14 cellular contexts compared by ENCODE assay signal in the genomic region with DNA sequence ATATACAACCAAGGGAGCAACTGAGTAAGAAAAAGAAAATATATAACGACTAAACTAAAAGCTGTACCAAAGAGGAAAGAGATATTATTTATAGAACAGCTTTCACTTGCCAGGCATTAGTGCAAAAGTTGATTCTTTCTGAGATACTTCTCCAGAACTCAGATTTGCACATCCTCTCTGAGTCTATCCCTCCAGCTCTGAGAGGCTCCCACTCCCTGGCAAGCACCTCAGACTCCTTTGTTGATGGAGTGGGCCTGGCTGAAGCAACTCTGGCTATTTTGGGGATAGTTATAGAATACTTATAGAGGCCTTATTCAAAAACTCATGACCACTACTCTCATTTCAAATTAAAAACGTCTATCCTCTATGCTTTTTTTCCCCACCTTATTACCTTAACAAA.
A peak's percentile ranks its signal among the peaks of the same experiment; 100 is the strongest.
DNase-seq lines count a peak whose midpoint lies in the region; ATAC-seq, FAIRE-seq and TF ChIP-seq lines count a peak whose summit lies in the region.
"Had no signal": no experiment of that assay in that cellular context is flagged by ENCODE, and none has a peak within 500 bp of the region (broad histone marks: within the 10 kb centered on the region; RNA-seq: fewer than 3 reads in every experiment).

No MANE protein-coding gene starts in this region.

- H3K4me1 ChIP-seq in A549, result peaks cover 31% of the 10 kb centered on the region
- H3K4me1 ChIP-seq in RWPE2 (ENCODE audit: insufficient read depth, poor library complexity, severe bottlenecking), result peaks cover 10% of the 10 kb centered on the region
- H3K4me1 ChIP-seq in gastroesophageal sphincter, result peaks cover 24 to 96% (median 50%) of the 10 kb centered on the region in 3 donors
- peaks cover 3% of the 10 kb centered on the region for H3K4me1 ChIP-seq in prostate gland (replicated peaks)

- ATAC-seq in A549, result no peak
- ATAC-seq in RWPE2 (ENCODE audit: low read depth), result no peak
- ATAC-seq in gastroesophageal sphincter, result peak; percentile 26
- ATAC-seq: activated CD4-positive, alpha-beta T cell treated with anti-CD3 and anti-CD28 coated beads for 36 hours; GM23338; stimulated activated naive CD8-positive, alpha-beta T cell treated with anti-CD3 and anti-CD28 coated beads, Interleukin-15, amount 100 ng/mL, for 72 hours had no signal

- H3K27ac ChIP-seq in A549, result peak overlapping the region; percentile 39 to 59; a peak in 5 of 6 replicates
- peak overlapping the region; percentile 37 for H3K27ac ChIP-seq in RWPE2 (ENCODE audit: poor library complexity, severe bottlenecking)
- peak overlapping the region; percentile 82 to 91 (median 84) for H3K27ac ChIP-seq in gastroesophageal sphincter
- peak overlapping the region; percentile 29 to 56 for H3K27ac ChIP-seq in prostate gland
- no peak overlapping the region for H3K27ac ChIP-seq in WERI-Rb-1

- POLR2A ChIA-PET in A549 (lab: Yijun Ruan, JAX), result no interaction called here
- POLR2A ChIA-PET in HEK293T (lab: Yijun Ruan, JAX), result no interaction called here

- H3K36me3 ChIP-seq in RWPE2 (ENCODE audit: low read depth) (no peaks in the 10 kb centered on the region), gastroesophageal sphincter (no peaks in the 10 kb centered on the region), prostate gland (no peaks in the 10 kb centered on the region), WERI-Rb-1 (no peaks in the 10 kb centered on the region)

- TF ChIP-seq EP300 in A549 (IDR thresholded peaks at IDR 0.05), result no peak
- TF ChIP-seq EP300 in gastroesophageal sphincter (IDR thresholded peaks at IDR 0.05), result no peak

- TF ChIP-seq POLR2A in A549 (IDR thresholded peaks at IDR 0.05; ENCODE audit: low read length), result no peak
- no peak for TF ChIP-seq POLR2A in gastroesophageal sphincter (IDR thresholded peaks at IDR 0.05)
- no peak for TF ChIP-seq POLR2A in prostate gland (IDR thresholded peaks at IDR 0.05)

- no peak for TF ChIP-seq RAD21 in A549 (conservative IDR thresholded peaks at IDR 0.05 in 1 of 2, IDR thresholded peaks at IDR 0.05 in 1 of 2)

- H3K9me3 ChIP-seq in A549 (no peaks in the 10 kb centered on the region), RWPE2 (ENCODE audit: severe bottlenecking) (no peaks in the 10 kb centered on the region), gastroesophageal sphincter (no peaks in the 10 kb centered on the region), prostate gland (no peaks in the 10 kb centered on the region), WERI-Rb-1 (ENCODE audit: severe bottlenecking) (no peaks in the 10 kb centered on the region)

- H3K27me3 ChIP-seq in RWPE2 (ENCODE audit: insufficient read depth, poor library complexity, severe bottlenecking) (no peaks in the 10 kb centered on the region), gastroesophageal sphincter (no peaks in the 10 kb centered on the region), prostate gland (replicated peaks; ENCODE audit: insufficient read depth) (no peaks in the 10 kb centered on the region), WERI-Rb-1 (ENCODE audit: insufficient read depth, low read depth, severe bottlenecking) (no peaks in the 10 kb centered on the region)

- no peak for FAIRE-seq in A549 (lab: Jason Lieb, UNC)
- FAIRE-seq: endothelial cell of umbilical vein had no signal

- intact Hi-C loops in prostate gland (cut with DNase I), result loop anchor here (2.0 to 5.0 kb wide), 3 partner anchors 51 to 667 kb away; a partner anchor contains a TSS

- H3K4me3 ChIP-seq in A549 (no peak overlapping the region), RWPE2 (ENCODE audit: severe bottlenecking) (no peak overlapping the region), gastroesophageal sphincter (no peak overlapping the region), prostate gland (no peak overlapping the region), WERI-Rb-1 (ENCODE audit: low read depth, low read length) (no peak overlapping the region)
- H3K4me3 ChIP-seq: GM23338 had no signal

- CTCF ChIA-PET in A549 (lab: Yijun Ruan, JAX) (no interaction called here), HEK293T (lab: Yijun Ruan, JAX) (interaction anchor here (0.9 kb wide), 1 partner anchor 287 kb away, joined by 4 read pairs; no protein-coding TSS in a partner anchor)

- no peak for TF ChIP-seq CTCF in A549 (IDR thresholded peaks at IDR 0.05)
- TF ChIP-seq CTCF in RWPE2 (IDR thresholded peaks at IDR 0.05; ENCODE audit: poor library complexity, severe bottlenecking), result no peak
- TF ChIP-seq CTCF in gastroesophageal sphincter (IDR thresholded peaks at IDR 0.05), result no peak
- no peak for TF ChIP-seq CTCF in prostate gland (IDR thresholded peaks at IDR 0.05)
- no peak for TF ChIP-seq CTCF in WERI-Rb-1 (IDR thresholded peaks at IDR 0.05; ENCODE audit: low read depth, low read length)

- peak overlapping the region; percentile 32 for H3K4me2 ChIP-seq in A549
- H3K4me2 ChIP-seq: GM23338 had no signal

- 37% methylated on average over 2 of the region's 2 CpGs for WGBS in A549 (ENCODE audit: missing lambda C conversion rate)
- 13 to 16% methylated on average over 2 of the region's 2 CpGs for whole genome bisulfite sequencing in gastroesophageal sphincter (ENCODE audit: low coverage in 1 of 2), 2 donors
- 16% methylated on average over 2 of the region's 2 CpGs for WGBS in prostate gland

- DNase-seq in A549 (ENCODE audit: low read depth in 1 of 2, low spot score in 1 of 2) (no peak), RWPE2 (ENCODE audit: low spot score) (no peak), prostate gland (ENCODE audit: low spot score) (no peak), HEK293T (ENCODE audit: extremely low spot score) (no peak), NCI-H1417 (lab: John Stamatoyannopoulos, UW) (no peak), NCI-H524 treated with DMSO at 0.1 percent for 48 hours (lab: John Stamatoyannopoulos, UW) (no peak), WERI-Rb-1 (no peak)
- DNase-seq: activated CD4-positive, alpha-beta T cell treated with anti-CD3 and anti-CD28 coated beads for 36 hours; activated naive CD4-positive, alpha-beta T cell treated with anti-CD3 and anti-CD28 coated beads, Interleukin-2, amount 50 U/mL, for 16 hours; NCI-H1694 treated with DMSO at 0.1 percent for 48 hours; stimulated activated naive CD8-positive, alpha-beta T cell treated with anti-CD3 and anti-CD28 coated beads, Interleukin-15, amount 100 ng/mL, for 72 hours had no signal

TF ChIP-seq in A549, 52 proteins besides CTCF, POLR2A, EP300 and RAD21:
- no peak for TF ChIP-seq FOSB (CRISPR knock-in tag; IDR thresholded peaks at IDR 0.05)
- TF ChIP-seq, protein P1, sequence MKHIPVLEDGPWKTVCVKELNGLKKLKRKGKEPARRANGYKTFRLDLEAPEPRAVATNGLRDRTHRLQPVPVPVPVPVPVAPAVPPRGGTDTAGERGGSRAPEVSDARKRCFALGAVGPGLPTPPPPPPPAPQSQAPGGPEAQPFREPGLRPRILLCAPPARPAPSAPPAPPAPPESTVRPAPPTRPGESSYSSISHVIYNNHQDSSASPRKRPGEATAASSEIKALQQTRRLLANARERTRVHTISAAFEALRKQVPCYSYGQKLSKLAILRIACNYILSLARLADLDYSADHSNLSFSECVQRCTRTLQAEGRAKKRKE (CRISPR knock-in tag; IDR thresholded peaks at IDR 0.05; ENCODE audit: low read depth), result no peak
- no peak for TF ChIP-seq PHF8 (IDR thresholded peaks at IDR 0.05; ENCODE audit: borderline replicate concordance, low read depth)
- TF ChIP-seq ESRRA (IDR thresholded peaks at IDR 0.05; ENCODE audit: borderline replicate concordance, low read length), result no peak
- no peak for TF ChIP-seq CEBPB (IDR thresholded peaks at IDR 0.05)
- TF ChIP-seq, protein P2, sequence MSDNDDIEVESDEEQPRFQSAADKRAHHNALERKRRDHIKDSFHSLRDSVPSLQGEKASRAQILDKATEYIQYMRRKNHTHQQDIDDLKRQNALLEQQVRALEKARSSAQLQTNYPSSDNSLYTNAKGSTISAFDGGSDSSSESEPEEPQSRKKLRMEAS (IDR thresholded peaks at IDR 0.05), result no peak
- no peak for TF ChIP-seq HOXB5 (CRISPR knock-in tag; IDR thresholded peaks at IDR 0.05)
- no peak for TF ChIP-seq HOXA7 (CRISPR knock-in tag; IDR thresholded peaks at IDR 0.05)
- no peak for TF ChIP-seq CHD4 (IDR thresholded peaks at IDR 0.05; ENCODE audit: borderline replicate concordance)
- TF ChIP-seq MAZ (IDR thresholded peaks at IDR 0.05; ENCODE audit: borderline replicate concordance, low read depth, low read length), result no peak

TF ChIP-seq in HEK293T, 16 proteins besides CTCF, POLR2A, EP300 and RAD21:
- TF ChIP-seq HDGF (IDR thresholded peaks at IDR 0.05; ENCODE audit: borderline replicate concordance), result no peak
- no peak for TF ChIP-seq TARDBP (IDR thresholded peaks at IDR 0.05)
- TF ChIP-seq LEF1 (IDR thresholded peaks at IDR 0.05; ENCODE audit: borderline replicate concordance), result no peak
- TF ChIP-seq ZNF384 (IDR thresholded peaks at IDR 0.05), result no peak
- TF ChIP-seq CTBP1 (IDR thresholded peaks at IDR 0.05; ENCODE audit: borderline replicate concordance), result no peak
- TF ChIP-seq FOXM1 (IDR thresholded peaks at IDR 0.05; ENCODE audit: borderline replicate concordance), result no peak
- no peak for TF ChIP-seq ARNT (IDR thresholded peaks at IDR 0.05)
- no peak for TF ChIP-seq ELF4 (IDR thresholded peaks at IDR 0.05)
- TF ChIP-seq SUZ12 (IDR thresholded peaks at IDR 0.05), result no peak
- TF ChIP-seq FOXK2 (IDR thresholded peaks at IDR 0.05), result no peak
- no peak for TF ChIP-seq SP1 (IDR thresholded peaks at IDR 0.05)
- TF ChIP-seq, protein P3, sequence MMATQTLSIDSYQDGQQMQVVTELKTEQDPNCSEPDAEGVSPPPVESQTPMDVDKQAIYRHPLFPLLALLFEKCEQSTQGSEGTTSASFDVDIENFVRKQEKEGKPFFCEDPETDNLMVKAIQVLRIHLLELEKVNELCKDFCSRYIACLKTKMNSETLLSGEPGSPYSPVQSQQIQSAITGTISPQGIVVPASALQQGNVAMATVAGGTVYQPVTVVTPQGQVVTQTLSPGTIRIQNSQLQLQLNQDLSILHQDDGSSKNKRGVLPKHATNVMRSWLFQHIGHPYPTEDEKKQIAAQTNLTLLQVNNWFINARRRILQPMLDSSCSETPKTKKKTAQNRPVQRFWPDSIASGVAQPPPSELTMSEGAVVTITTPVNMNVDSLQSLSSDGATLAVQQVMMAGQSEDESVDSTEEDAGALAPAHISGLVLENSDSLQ (IDR thresholded peaks at IDR 0.05), result no peak
